1 cellular context compared by ENCODE assay signal in genomic region chr19:53597023-53597422, GRCh38.
TF ChIP-seq lines count a peak whose summit lies in the region.

No MANE protein-coding gene starts in this region.

TF ChIP-seq in WTC11, 78 proteins besides CTCF, POLR2A, EP300 and RAD21 (continued from another document):
- TF ChIP-seq, protein P1, sequence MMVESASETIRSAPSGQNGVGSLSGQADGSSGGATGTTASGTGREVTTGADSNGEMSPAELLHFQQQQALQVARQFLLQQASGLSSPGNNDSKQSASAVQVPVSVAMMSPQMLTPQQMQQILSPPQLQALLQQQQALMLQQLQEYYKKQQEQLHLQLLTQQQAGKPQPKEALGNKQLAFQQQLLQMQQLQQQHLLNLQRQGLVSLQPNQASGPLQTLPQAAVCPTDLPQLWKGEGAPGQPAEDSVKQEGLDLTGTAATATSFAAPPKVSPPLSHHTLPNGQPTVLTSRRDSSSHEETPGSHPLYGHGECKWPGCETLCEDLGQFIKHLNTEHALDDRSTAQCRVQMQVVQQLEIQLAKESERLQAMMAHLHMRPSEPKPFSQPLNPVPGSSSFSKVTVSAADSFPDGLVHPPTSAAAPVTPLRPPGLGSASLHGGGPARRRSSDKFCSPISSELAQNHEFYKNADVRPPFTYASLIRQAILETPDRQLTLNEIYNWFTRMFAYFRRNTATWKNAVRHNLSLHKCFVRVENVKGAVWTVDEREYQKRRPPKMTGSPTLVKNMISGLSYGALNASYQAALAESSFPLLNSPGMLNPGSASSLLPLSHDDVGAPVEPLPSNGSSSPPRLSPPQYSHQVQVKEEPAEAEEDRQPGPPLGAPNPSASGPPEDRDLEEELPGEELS (CRISPR knock-in tag; IDR thresholded peaks at IDR 0.05) = no peak
- TF ChIP-seq CREB1 (CRISPR knock-in tag; IDR thresholded peaks at IDR 0.05) (no peak), USF2 (CRISPR knock-in tag; IDR thresholded peaks at IDR 0.05) (no peak), ARID4B (CRISPR knock-in tag; IDR thresholded peaks at IDR 0.05; ENCODE audit: borderline replicate concordance) (no peak), PRRX2 (CRISPR knock-in tag; IDR thresholded peaks at IDR 0.05) (no peak), GTF2I (CRISPR knock-in tag; conservative IDR thresholded peaks at IDR 0.05) (no peak)
- TF ChIP-seq, protein P2, sequence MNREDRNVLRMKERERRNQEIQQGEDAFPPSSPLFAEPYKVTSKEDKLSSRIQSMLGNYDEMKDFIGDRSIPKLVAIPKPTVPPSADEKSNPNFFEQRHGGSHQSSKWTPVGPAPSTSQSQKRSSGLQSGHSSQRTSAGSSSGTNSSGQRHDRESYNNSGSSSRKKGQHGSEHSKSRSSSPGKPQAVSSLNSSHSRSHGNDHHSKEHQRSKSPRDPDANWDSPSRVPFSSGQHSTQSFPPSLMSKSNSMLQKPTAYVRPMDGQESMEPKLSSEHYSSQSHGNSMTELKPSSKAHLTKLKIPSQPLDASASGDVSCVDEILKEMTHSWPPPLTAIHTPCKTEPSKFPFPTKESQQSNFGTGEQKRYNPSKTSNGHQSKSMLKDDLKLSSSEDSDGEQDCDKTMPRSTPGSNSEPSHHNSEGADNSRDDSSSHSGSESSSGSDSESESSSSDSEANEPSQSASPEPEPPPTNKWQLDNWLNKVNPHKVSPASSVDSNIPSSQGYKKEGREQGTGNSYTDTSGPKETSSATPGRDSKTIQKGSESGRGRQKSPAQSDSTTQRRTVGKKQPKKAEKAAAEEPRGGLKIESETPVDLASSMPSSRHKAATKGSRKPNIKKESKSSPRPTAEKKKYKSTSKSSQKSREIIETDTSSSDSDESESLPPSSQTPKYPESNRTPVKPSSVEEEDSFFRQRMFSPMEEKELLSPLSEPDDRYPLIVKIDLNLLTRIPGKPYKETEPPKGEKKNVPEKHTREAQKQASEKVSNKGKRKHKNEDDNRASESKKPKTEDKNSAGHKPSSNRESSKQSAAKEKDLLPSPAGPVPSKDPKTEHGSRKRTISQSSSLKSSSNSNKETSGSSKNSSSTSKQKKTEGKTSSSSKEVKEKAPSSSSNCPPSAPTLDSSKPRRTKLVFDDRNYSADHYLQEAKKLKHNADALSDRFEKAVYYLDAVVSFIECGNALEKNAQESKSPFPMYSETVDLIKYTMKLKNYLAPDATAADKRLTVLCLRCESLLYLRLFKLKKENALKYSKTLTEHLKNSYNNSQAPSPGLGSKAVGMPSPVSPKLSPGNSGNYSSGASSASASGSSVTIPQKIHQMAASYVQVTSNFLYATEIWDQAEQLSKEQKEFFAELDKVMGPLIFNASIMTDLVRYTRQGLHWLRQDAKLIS (CRISPR knock-in tag; IDR thresholded peaks at IDR 0.05; ENCODE audit: borderline replicate concordance) = no peak
- TF ChIP-seq, protein P3, sequence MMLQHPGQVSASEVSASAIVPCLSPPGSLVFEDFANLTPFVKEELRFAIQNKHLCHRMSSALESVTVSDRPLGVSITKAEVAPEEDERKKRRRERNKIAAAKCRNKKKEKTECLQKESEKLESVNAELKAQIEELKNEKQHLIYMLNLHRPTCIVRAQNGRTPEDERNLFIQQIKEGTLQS (CRISPR knock-in tag; conservative IDR thresholded peaks at IDR 0.05) = no peak
